In the genomic region with DNA sequence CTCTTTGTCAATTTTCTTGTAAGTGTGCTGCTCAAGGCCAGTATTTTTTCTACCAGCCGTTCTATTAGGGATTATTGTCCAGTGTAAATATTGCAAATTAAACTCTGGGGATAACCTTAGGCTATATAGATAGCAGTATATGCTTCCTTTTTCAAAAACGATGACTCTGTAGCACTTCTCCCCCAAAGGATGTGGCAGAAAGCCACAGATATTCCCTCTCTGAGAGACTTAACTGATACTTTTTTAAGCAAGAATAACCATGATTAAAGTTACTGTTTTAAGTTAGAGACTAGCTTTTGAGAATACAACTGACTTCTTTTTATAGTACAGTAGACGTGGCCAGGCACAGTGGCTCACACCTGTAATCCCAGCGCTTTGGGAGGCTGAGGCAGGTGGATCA, we compare ENCODE assay signal across 26 cellular contexts.
"Had no signal": no experiment of that assay in that cellular context is flagged by ENCODE, and none has a peak within 500 bp of the region (broad histone marks: within the 10 kb centered on the region; RNA-seq: fewer than 3 reads in every experiment).

No MANE protein-coding gene starts in this region.

- H3K4me3 ChIP-seq: cardiac muscle cell, colonic mucosa, MG63, SJSA1 had no signal

- H3K27ac ChIP-seq: cardiac muscle cell, colonic mucosa, SJSA1 had no signal

- DNase-seq: activated B cell treated with CpG ODN at 0.5 μM for 24 hours; activated CD4-positive, alpha-beta memory T cell treated with anti-CD3 and anti-CD28 coated beads for 36 hours; activated CD4-positive, alpha-beta T cell treated with anti-CD3 and anti-CD28 coated beads for 4 hours; activated CD4-positive, alpha-beta T cell treated with anti-CD3 and anti-CD28 coated beads, Interleukin-2, amount 50 U/mL, for 1 hour; activated CD4-positive, CD25-positive, alpha-beta regulatory T cell treated with anti-CD3 and anti-CD28 coated beads, Interleukin-2, amount 50 U/mL, for 72 hours; activated CD8-positive, alpha-beta memory T cell treated with anti-CD3 and anti-CD28 coated beads, Interleukin-2, amount 50 U/mL, for 4 hours; activated gamma-delta T cell treated with Interleukin-2 at 50 U/mL for 16 hours; activated naive CD4-positive, alpha-beta T cell treated with anti-CD3 and anti-CD28 coated beads for 36 hours; activated T-cell treated with anti-CD3 and anti-CD28 coated beads for 4 hours; activated T-cell treated with anti-CD3 and anti-CD28 coated beads, Interleukin-2, amount 50 U/mL, for 4 hours; amniotic stem cell; aorta; colonic mucosa; MG63; NCI-H1092 treated with DMSO at 0.1 percent for 48 hours; NCI-H1417 treated with DMSO at 0.1 percent for 48 hours; NCI-H187 treated with DMSO at 0.1 percent for 48 hours; NCI-H2171 treated with DMSO at 0.1 percent for 48 hours; NCI-H2227 treated with DMSO at 0.1 percent for 48 hours; NCI-H446; NCI-H524; NCI-H82; SHP77 treated with DMSO at 0.1 percent for 48 hours; SK-N-SH had no signal

- H3K27me3 ChIP-seq: cardiac muscle cell, colonic mucosa, MG63, SJSA1 had no signal

- H3K36me3 ChIP-seq: cardiac muscle cell, colonic mucosa, MG63, SJSA1 had no signal
